In the genomic region with DNA sequence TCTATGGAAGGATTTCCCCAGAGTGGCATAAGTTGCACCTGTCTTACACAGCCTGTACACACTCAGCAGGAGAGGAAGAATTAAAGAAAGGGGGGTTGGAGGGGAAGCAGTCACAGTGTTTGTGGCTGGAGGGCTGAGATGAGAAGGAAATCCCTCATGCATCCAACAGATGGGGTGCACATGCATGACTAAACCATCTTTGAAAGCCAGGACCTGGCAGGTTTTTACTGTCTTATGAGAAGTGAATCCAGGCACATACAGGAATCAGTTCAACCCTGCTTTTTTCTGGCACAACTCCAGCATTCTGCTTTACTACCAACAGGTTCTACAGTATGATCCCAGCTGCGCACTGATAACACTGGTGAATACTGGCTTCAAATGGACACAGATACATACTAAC, we compare ENCODE assay signal across 13 cellular contexts.
DNase-seq lines count a peak whose midpoint lies in the region; ATAC-seq, FAIRE-seq and TF ChIP-seq lines count a peak whose summit lies in the region.
"Had no signal": no experiment of that assay in that cellular context is flagged by ENCODE, and none has a peak within 500 bp of the region (broad histone marks: within the 10 kb centered on the region; RNA-seq: fewer than 3 reads in every experiment).

No MANE protein-coding gene starts in this region.

- peaks cover 2% of the 10 kb centered on the region for H3K36me3 Mint-ChIP-seq in astrocyte (ENCODE audit: low read depth, unreplicated experiment)
- H3K36me3 Mint-ChIP-seq: stimulated activated effector memory CD8-positive, alpha-beta T cell treated with anti-CD3 and anti-CD28 coated beads, Interleukin-12 subunit alpha, Interleukin-12 subunit beta, amount 100 ng/mL, for 72 hours had no signal

- H3K36me3 ChIP-seq in astrocyte (ENCODE audit: insufficient read depth, low read length) (no peaks in the 10 kb centered on the region), lower lobe of right lung (no peaks in the 10 kb centered on the region)
- H3K36me3 ChIP-seq: sigmoid colon had no signal

- H3K27me3 Mint-ChIP-seq in astrocyte (ENCODE audit: low read depth, unreplicated experiment): no peaks in the 10 kb centered on the region

- no peaks in the 10 kb centered on the region for H3K4me1 ChIP-seq in astrocyte (ENCODE audit: insufficient read depth, low read length)
- H3K4me1 ChIP-seq in lower lobe of right lung: no peaks in the 10 kb centered on the region

- no peak overlapping the region for H3K27ac Mint-ChIP-seq in astrocyte (ENCODE audit: unreplicated experiment)
- H3K27ac Mint-ChIP-seq: stimulated activated effector memory CD8-positive, alpha-beta T cell treated with anti-CD3 and anti-CD28 coated beads, Interleukin-12 subunit alpha, Interleukin-12 subunit beta, amount 100 ng/mL, for 72 hours had no signal

- H3K27ac ChIP-seq in astrocyte (ENCODE audit: low read depth, low read length) (no peak overlapping the region), lower lobe of right lung (no peak overlapping the region)
- H3K27ac ChIP-seq: sigmoid colon had no signal

- H3K4me3 ChIP-seq in astrocyte (ENCODE audit: insufficient read depth, low read depth, low read length) (no peak overlapping the region), lower lobe of right lung (no peak overlapping the region)
- H3K4me3 ChIP-seq: sigmoid colon had no signal

- peaks cover 3% of the 10 kb centered on the region for H3K4me1 Mint-ChIP-seq in astrocyte (ENCODE audit: low read depth, unreplicated experiment)
- H3K4me1 Mint-ChIP-seq: stimulated activated effector memory CD8-positive, alpha-beta T cell treated with anti-CD3 and anti-CD28 coated beads, Interleukin-12 subunit alpha, Interleukin-12 subunit beta, amount 100 ng/mL, for 72 hours had no signal

- no peaks in the 10 kb centered on the region for H3K9me3 ChIP-seq in astrocyte (ENCODE audit: insufficient read depth, low read depth, low read length)
- no peaks in the 10 kb centered on the region for H3K9me3 ChIP-seq in lower lobe of right lung
- H3K9me3 ChIP-seq: sigmoid colon had no signal

- no peaks in the 10 kb centered on the region for H3K79me2 ChIP-seq in astrocyte (ENCODE audit: insufficient read depth, low read length)

- H4K20me1 ChIP-seq in astrocyte (ENCODE audit: insufficient read depth, low read length): peaks cover 4% of the 10 kb centered on the region

- FAIRE-seq in astrocyte (lab: Jason Lieb, UNC): no peak

- no peak overlapping the region for H2AFZ ChIP-seq in astrocyte (ENCODE audit: low read depth, low read length)

- no peak overlapping the region for H3K4me3 Mint-ChIP-seq in astrocyte (ENCODE audit: unreplicated experiment)
- H3K4me3 Mint-ChIP-seq: stimulated activated effector memory CD8-positive, alpha-beta T cell treated with anti-CD3 and anti-CD28 coated beads, Interleukin-12 subunit alpha, Interleukin-12 subunit beta, amount 100 ng/mL, for 72 hours had no signal

- TF ChIP-seq CTCF in astrocyte (IDR thresholded peaks at IDR 0.05; ENCODE audit: insufficient read depth, low read depth, low read length) (no peak), lower lobe of right lung (IDR thresholded peaks at IDR 0.05) (no peak)

- DNase-seq in HT1080 (ENCODE audit: low read depth) (peak; percentile 37), NCI-H2196 (lab: John Stamatoyannopoulos, UW; ENCODE audit: unreplicated experiment) (peak; percentile 71), astrocyte (ENCODE audit: low read depth) (peak; percentile 14), renal cortical epithelial cell (ENCODE audit: low read depth) (peak; percentile 38), lower lobe of right lung (no peak), amniotic stem cell (lab: John Stamatoyannopoulos, UW) (no peak)
- DNase-seq: activated CD4-positive, alpha-beta T cell treated with anti-CD3 and anti-CD28 coated beads for 4 hours; central memory CD4-positive, alpha-beta T cell; NK-92 treated with Interleukin-12 subunit alpha and Interleukin-12 subunit beta, amount 100 ng/mL, for 24 hours; sigmoid colon had no signal

- ATAC-seq in lower lobe of right lung: no peak
- no peak for ATAC-seq in GM21423 (IDR thresholded peaks at IDR 0.05; ENCODE audit: unreplicated experiment)
- ATAC-seq in GM18519 (IDR thresholded peaks at IDR 0.05; ENCODE audit: low FRiP score, unreplicated experiment): no peak
- ATAC-seq: stimulated activated effector memory CD8-positive, alpha-beta T cell treated with anti-CD3 and anti-CD28 coated beads, Interleukin-12 subunit alpha, Interleukin-12 subunit beta, amount 100 ng/mL, for 72 hours had no signal

- no peak overlapping the region for H3K9ac ChIP-seq in astrocyte (ENCODE audit: low read length)

- H3K27me3 ChIP-seq in astrocyte (ENCODE audit: insufficient read depth, low read length): no peaks in the 10 kb centered on the region
- H3K27me3 ChIP-seq in lower lobe of right lung (ENCODE audit: low read depth): no peaks in the 10 kb centered on the region
- H3K27me3 ChIP-seq: sigmoid colon had no signal

- H3K9me3 Mint-ChIP-seq in astrocyte (ENCODE audit: unreplicated experiment): peaks cover 2% of the 10 kb centered on the region

- intact Hi-C loops in lower lobe of right lung (cut with DNase I): no loop called here

- no peak overlapping the region for H3K4me2 ChIP-seq in astrocyte (ENCODE audit: low read length)

Comparison
In these comparisons a context has a peak if more than half of its experiments do, and no peak if none do; other contexts are left out.
1. DNase-seq: peak in HT1080 (single experiment), NCI-H2196 (single experiment), astrocyte (single experiment) and renal cortical epithelial cell (single experiment); none in lower lobe of right lung (single experiment) and amniotic stem cell (single experiment).